ENCODE assay signal across 14 cellular contexts in the genomic region with DNA sequence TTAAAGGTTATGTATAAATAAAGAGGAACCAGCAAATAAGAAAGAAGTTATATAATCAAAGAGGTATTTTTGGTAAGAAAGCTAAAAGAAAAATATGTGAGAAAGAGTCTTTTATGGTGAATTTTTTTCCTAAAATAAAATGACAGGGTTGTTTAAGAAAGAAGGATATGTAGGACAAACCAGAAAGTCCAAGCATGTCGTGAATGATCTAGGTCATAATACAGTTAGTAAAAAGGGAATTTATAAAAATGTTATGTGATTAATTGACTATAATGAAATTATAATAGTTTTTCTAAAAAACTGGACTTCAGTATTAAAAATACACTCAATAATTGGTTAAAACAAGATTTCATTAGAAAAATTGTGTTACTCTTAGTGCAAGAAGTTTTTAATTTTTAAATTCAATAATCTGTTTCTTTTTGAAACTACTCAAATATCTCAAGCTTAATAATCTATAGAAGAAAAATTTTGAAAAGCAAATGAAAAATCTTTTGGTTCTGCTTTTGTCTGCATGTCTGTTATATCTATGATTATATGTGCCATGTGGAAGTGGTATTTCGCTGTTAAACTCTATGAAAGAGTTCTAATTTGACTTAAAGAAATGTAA. TPM values are rescaled to one million over a fixed set of nuclear protein-coding genes. Genes with fewer than 3 reads are reported as not detected.
A peak's percentile ranks its signal among the peaks of the same experiment; 100 is the strongest.
DNase-seq lines count a peak whose midpoint lies in the region; ATAC-seq, FAIRE-seq and TF ChIP-seq lines count a peak whose summit lies in the region.
"Had no signal": no experiment of that assay in that cellular context is flagged by ENCODE, and none has a peak within 500 bp of the region (broad histone marks: within the 10 kb centered on the region; RNA-seq: fewer than 3 reads in every experiment).

No MANE protein-coding gene starts in this region.

- H3K27me3 Mint-ChIP-seq in activated naive CD4-positive, alpha-beta T cell treated with anti-CD3 and anti-CD28 coated beads, Interleukin-2, amount 10 ng/mL, durations not matched to agents 7 days and 5 days: no peaks in the 10 kb centered on the region
- H3K27me3 Mint-ChIP-seq: activated CD4-positive, alpha-beta T cell treated with anti-CD3 and anti-CD28 coated beads, Interleukin-2, amount 10 ng/mL, durations not matched to agents 7 days and 5 days; activated naive CD4-positive, alpha-beta T cell treated with anti-CD3 and anti-CD28 coated beads, Interleukin-2, amount 50 U/mL, for 24 hours had no signal

- H3K4me1 Mint-ChIP-seq in activated naive CD4-positive, alpha-beta T cell treated with anti-CD3 and anti-CD28 coated beads, Interleukin-2, amount 10 ng/mL, durations not matched to agents 7 days and 5 days: peaks cover 27% of the 10 kb centered on the region

- H3K27ac ChIP-seq in HEK293 (ENCODE audit: extremely low read depth, low read depth, low read length): no peak overlapping the region
- H3K27ac ChIP-seq: right atrium auricular region, thyroid gland had no signal

- no peak overlapping the region for H3K4me3 ChIP-seq in HEK293 (ENCODE audit: low read depth, low read length)
- H3K4me3 ChIP-seq: right atrium auricular region, thyroid gland had no signal

- no peak for TF ChIP-seq CTCF in HEK293 (tag by site-specific recombination; IDR thresholded peaks at IDR 0.05)

- peaks cover 39% of the 10 kb centered on the region for H3K9me3 Mint-ChIP-seq in activated naive CD4-positive, alpha-beta T cell treated with anti-CD3 and anti-CD28 coated beads, Interleukin-2, amount 10 ng/mL, durations not matched to agents 7 days and 5 days
- H3K9me3 Mint-ChIP-seq: activated naive CD4-positive, alpha-beta T cell treated with anti-CD3 and anti-CD28 coated beads, Interleukin-2, amount 50 U/mL, for 24 hours had no signal

- no peaks in the 10 kb centered on the region for H3K9me3 ChIP-seq in HEK293 (ENCODE audit: control insufficient read depth, insufficient read depth, low read depth, low read length)
- H3K9me3 ChIP-seq: thyroid gland had no signal

- no peak for ATAC-seq in HG03175 (IDR thresholded peaks at IDR 0.05; ENCODE audit: unreplicated experiment)
- ATAC-seq: CD8-positive, alpha-beta T cell had no signal

- no peaks in the 10 kb centered on the region for H3K4me1 ChIP-seq in HEK293 (ENCODE audit: control insufficient read depth, insufficient read depth, low read length)

- no peaks in the 10 kb centered on the region for H3K36me3 ChIP-seq in HEK293 (ENCODE audit: control insufficient read depth in 2 of 2, insufficient read depth in 1 of 2, low read length in 2 of 2)
- H3K36me3 ChIP-seq: right atrium auricular region, thyroid gland had no signal

- H3K27ac Mint-ChIP-seq in activated naive CD4-positive, alpha-beta T cell treated with anti-CD3 and anti-CD28 coated beads, Interleukin-2, amount 10 ng/mL, durations not matched to agents 7 days and 5 days: no peak overlapping the region
- H3K27ac Mint-ChIP-seq: activated CD4-positive, alpha-beta T cell treated with anti-CD3 and anti-CD28 coated beads, Interleukin-2, amount 10 ng/mL, durations not matched to agents 7 days and 5 days; activated naive CD4-positive, alpha-beta T cell treated with anti-CD3 and anti-CD28 coated beads, Interleukin-2, amount 50 U/mL, for 24 hours; CD8-positive, alpha-beta T cell had no signal

- no peak overlapping the region for H3K4me3 Mint-ChIP-seq in activated naive CD4-positive, alpha-beta T cell treated with anti-CD3 and anti-CD28 coated beads, Interleukin-2, amount 10 ng/mL, durations not matched to agents 7 days and 5 days
- H3K4me3 Mint-ChIP-seq: activated CD4-positive, alpha-beta T cell treated with anti-CD3 and anti-CD28 coated beads, Interleukin-2, amount 10 ng/mL, durations not matched to agents 7 days and 5 days; activated naive CD4-positive, alpha-beta T cell treated with anti-CD3 and anti-CD28 coated beads, Interleukin-2, amount 50 U/mL, for 24 hours; CD8-positive, alpha-beta T cell had no signal

- FAIRE-seq in frontal cortex (lab: Jason Lieb, UNC): peak; percentile 15

- peaks cover 67% of the 10 kb centered on the region for H3K36me3 Mint-ChIP-seq in activated naive CD4-positive, alpha-beta T cell treated with anti-CD3 and anti-CD28 coated beads, Interleukin-2, amount 10 ng/mL, durations not matched to agents 7 days and 5 days

- CTCF ChIA-PET in HEK293 (lab: Yijun Ruan, JAX): no interaction called here
- CTCF ChIA-PET in activated naive CD4-positive, alpha-beta T cell treated with anti-CD3 and anti-CD28 coated beads, Interleukin-2, amount 10 ng/mL, durations not matched to agents 7 days and 5 days (lab: Charles Lee): no interaction called here

- DNase-seq in DMS 273 treated with DMSO at 0.1 percent for 48 hours (lab: John Stamatoyannopoulos, UW) (peak; percentile 40), RPMI8226 (peak; percentile 31), frontal cortex (ENCODE audit: low spot score in 2 of 2) (no peak), GDM1 (lab: John Stamatoyannopoulos, UW) (no peak), glomerular visceral epithelial cell (ENCODE audit: extremely low spot score) (no peak)
- no peak for DNase-seq in activated naive CD4-positive, alpha-beta T cell treated with anti-CD3 and anti-CD28 coated beads, Interleukin-2, amount 10 ng/mL, durations not matched to agents 7 days and 5 days
- DNase-seq: activated CD4-positive, alpha-beta T cell treated with anti-CD3 and anti-CD28 coated beads, Interleukin-2, amount 10 ng/mL, durations not matched to agents 7 days and 5 days; CD8-positive, alpha-beta T cell; NCI-H187; thyroid gland had no signal

- POLR2A ChIA-PET in HEK293 (lab: Yijun Ruan, JAX): no interaction called here

TF ChIP-seq in HEK293, 187 proteins besides CTCF, POLR2A, EP300 and RAD21 (continues in another document):
- TF ChIP-seq, protein P1, sequence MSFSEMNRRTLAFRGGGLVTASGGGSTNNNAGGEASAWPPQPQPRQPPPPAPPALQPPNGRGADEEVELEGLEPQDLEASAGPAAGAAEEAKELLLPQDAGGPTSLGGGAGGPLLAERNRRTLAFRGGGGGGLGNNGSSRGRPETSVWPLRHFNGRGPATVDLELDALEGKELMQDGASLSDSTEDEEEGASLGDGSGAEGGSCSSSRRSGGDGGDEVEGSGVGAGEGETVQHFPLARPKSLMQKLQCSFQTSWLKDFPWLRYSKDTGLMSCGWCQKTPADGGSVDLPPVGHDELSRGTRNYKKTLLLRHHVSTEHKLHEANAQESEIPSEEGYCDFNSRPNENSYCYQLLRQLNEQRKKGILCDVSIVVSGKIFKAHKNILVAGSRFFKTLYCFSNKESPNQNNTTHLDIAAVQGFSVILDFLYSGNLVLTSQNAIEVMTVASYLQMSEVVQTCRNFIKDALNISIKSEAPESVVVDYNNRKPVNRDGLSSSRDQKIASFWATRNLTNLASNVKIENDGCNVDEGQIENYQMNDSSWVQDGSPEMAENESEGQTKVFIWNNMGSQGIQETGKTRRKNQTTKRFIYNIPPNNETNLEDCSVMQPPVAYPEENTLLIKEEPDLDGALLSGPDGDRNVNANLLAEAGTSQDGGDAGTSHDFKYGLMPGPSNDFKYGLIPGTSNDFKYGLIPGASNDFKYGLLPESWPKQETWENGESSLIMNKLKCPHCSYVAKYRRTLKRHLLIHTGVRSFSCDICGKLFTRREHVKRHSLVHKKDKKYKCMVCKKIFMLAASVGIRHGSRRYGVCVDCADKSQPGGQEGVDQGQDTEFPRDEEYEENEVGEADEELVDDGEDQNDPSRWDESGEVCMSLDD (tag by site-specific recombination; IDR thresholded peaks at IDR 0.05): no peak
- TF ChIP-seq ZNF132 (tag by site-specific recombination; IDR thresholded peaks at IDR 0.05; ENCODE audit: borderline replicate concordance) (no peak), ZNF510 (tag by site-specific recombination; IDR thresholded peaks at IDR 0.05; ENCODE audit: insufficient replicate concordance) (peak; percentile 54), MZF1 (tag by site-specific recombination; IDR thresholded peaks at IDR 0.05; ENCODE audit: borderline replicate concordance) (0 out of 2 replicates have a peak, but pooled peaks have one; percentile 27), ZNF341 (tag by site-specific recombination; IDR thresholded peaks at IDR 0.05; ENCODE audit: low read depth) (no peak), TRIM28 (IDR thresholded peaks at IDR 0.05; ENCODE audit: borderline replicate concordance, low read length) (peak; percentile 90), ZNF626 (tag by site-specific recombination; IDR thresholded peaks at IDR 0.05) (0 out of 2 replicates have a peak, but pooled peaks have one; percentile 36), SETDB1 (IDR thresholded peaks at IDR 0.05; ENCODE audit: insufficient read length, low read length) (peak; percentile 99), ZNF596 (tag by site-specific recombination; IDR thresholded peaks at IDR 0.05) (no peak)
- TF ChIP-seq, protein P2, sequence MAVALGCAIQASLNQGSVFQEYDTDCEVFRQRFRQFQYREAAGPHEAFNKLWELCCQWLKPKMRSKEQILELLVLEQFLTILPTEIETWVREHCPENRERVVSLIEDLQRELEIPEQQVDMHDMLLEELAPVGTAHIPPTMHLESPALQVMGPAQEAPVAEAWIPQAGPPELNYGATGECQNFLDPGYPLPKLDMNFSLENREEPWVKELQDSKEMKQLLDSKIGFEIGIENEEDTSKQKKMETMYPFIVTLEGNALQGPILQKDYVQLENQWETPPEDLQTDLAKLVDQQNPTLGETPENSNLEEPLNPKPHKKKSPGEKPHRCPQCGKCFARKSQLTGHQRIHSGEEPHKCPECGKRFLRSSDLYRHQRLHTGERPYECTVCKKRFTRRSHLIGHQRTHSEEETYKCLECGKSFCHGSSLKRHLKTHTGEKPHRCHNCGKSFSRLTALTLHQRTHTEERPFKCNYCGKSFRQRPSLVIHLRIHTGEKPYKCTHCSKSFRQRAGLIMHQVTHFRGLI (tag by site-specific recombination; IDR thresholded peaks at IDR 0.05): no peak

RNA-seq across cellular contexts. Expression of a gene that starts 23.3 kb away (rescaled TPM):
- total RNA-seq in frontal cortex: 70.1 TPM

RNA-seq across cellular contexts. Expression of a gene that starts 28.5 kb away (rescaled TPM):
- 28.9 TPM for total RNA-seq in frontal cortex

Comparison
In these comparisons a context has a peak if more than half of its experiments do, and no peak if none do; other contexts are left out.
1. DNase-seq: peak in DMS 273 treated with DMSO at 0.1 percent for 48 hours (single experiment) and RPMI8226 (single experiment); none in frontal cortex (0 of 2), GDM1 (single experiment), activated naive CD4-positive, alpha-beta T cell treated with anti-CD3 and anti-CD28 coated beads, Interleukin-2, amount 10 ng/mL, durations not matched to agents 7 days and 5 days (single experiment) and glomerular visceral epithelial cell (single experiment).